ENCODE assay signal across 26 cellular contexts in the genomic region with DNA sequence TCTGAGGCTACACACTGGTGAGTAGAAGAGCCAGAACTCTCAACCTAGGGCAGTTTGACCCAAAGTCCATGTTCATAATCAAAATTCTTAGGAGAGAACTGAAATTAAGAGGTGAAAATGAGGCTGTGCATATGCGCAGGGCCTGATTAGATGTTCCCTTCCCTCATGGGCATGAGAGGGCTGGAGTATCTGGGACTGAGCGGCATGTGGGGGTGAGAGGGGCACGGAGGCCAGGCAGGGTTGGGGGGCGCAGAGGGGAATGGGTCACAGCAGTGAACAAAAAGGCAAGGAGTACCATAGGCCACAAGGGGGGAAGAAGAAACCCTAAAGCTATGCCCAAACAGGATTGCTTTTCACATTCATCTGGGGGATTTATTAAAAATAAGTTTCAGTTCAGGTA.
"Had no signal": no experiment of that assay in that cellular context is flagged by ENCODE, and none has a peak within 500 bp of the region (broad histone marks: within the 10 kb centered on the region; RNA-seq: fewer than 3 reads in every experiment).

No MANE protein-coding gene starts in this region.

- H3K9me3 Mint-ChIP-seq: endodermal cell, mesothelial cell of epicardium had no signal

- FAIRE-seq: endometrium, endothelial cell of umbilical vein, islet of Langerhans, keratinocyte had no signal

- H3K27me3 Mint-ChIP-seq: dendritic cell treated with granulocyte-macrophage colony-stimulating factor and Interleukin-4, amounts not matched to agents 40 ng/mL and 50 ng/mL, for 4 days; effector memory CD8-positive, alpha-beta T cell; naive B cell had no signal

- H3K27me3 ChIP-seq: colonic mucosa, esophagus squamous epithelium, gastrocnemius medialis, heart right ventricle, left lung had no signal

- DNase-seq: colonic mucosa; cortex of kidney; effector CD8-positive, alpha-beta T cell; effector memory CD8-positive, alpha-beta T cell; endodermal cell; esophagus squamous epithelium; foreskin fibroblast; foreskin melanocyte; gastrocnemius medialis; glutamatergic neuron; head of caudate nucleus; heart right ventricle; hippocampal formation; left cardiac atrium; left lung; left ventricle myocardium superior; lower lobe of right lung; mesenchymal stem cell; mucosa of descending colon; naive B cell had no signal

- H3K36me3 Mint-ChIP-seq: naive B cell had no signal

- H3K36me3 ChIP-seq: colonic mucosa had no signal

- H3K4me1 ChIP-seq: colonic mucosa, gastrocnemius medialis, left lung, lower lobe of right lung had no signal

- H3K4me1 Mint-ChIP-seq: naive B cell had no signal

- H3K9me3 ChIP-seq: colonic mucosa, esophagus squamous epithelium, gastrocnemius medialis, heart right ventricle, left lung, lower lobe of right lung, mucosa of descending colon had no signal

- H3K4me3 Mint-ChIP-seq: dendritic cell treated with granulocyte-macrophage colony-stimulating factor and Interleukin-4, amounts not matched to agents 40 ng/mL and 50 ng/mL, for 4 days; effector memory CD8-positive, alpha-beta T cell; endodermal cell; mesothelial cell of epicardium; naive B cell had no signal

- ATAC-seq: effector memory CD8-positive, alpha-beta T cell; gastrocnemius medialis; heart right ventricle; left cardiac atrium; left lung; left ventricle myocardium superior; lower lobe of right lung; mucosa of descending colon had no signal

- H3K4me3 ChIP-seq: colonic mucosa, esophagus squamous epithelium, gastrocnemius medialis, heart right ventricle, left lung, lower lobe of right lung, mucosa of descending colon had no signal

- H3K27ac Mint-ChIP-seq: dendritic cell treated with granulocyte-macrophage colony-stimulating factor and Interleukin-4, amounts not matched to agents 40 ng/mL and 50 ng/mL, for 4 days; effector memory CD8-positive, alpha-beta T cell; endodermal cell; mesothelial cell of epicardium; naive B cell had no signal

- H3K27ac ChIP-seq: colonic mucosa, esophagus squamous epithelium, gastrocnemius medialis, heart right ventricle, left lung, lower lobe of right lung had no signal
